Comparison of ENCODE assay signal across 8 cellular contexts in genomic region chr12:114662512-114663177, GRCh38. TPM values are rescaled to one million over a fixed set of nuclear protein-coding genes. Genes with fewer than 3 reads are reported as not detected.
DNase-seq lines count a peak whose midpoint lies in the region; ATAC-seq and TF ChIP-seq lines count a peak whose summit lies in the region.

No MANE protein-coding gene starts in this region.

- intact Hi-C loops in lower leg skin (cut with DNase I; ENCODE audit: low total_unique reads), result loop anchor here (10.0 kb wide), 1 partner anchor 972 kb away; no protein-coding TSS in a partner anchor

- 0 to 4% methylated on average over 3 of the region's 3 CpGs for WGBS in lower leg skin, 2 donors

- no peak for TF ChIP-seq POLR2A in lower leg skin (IDR thresholded peaks at IDR 0.05)

- H3K4me3 ChIP-seq in coronary artery (no peak overlapping the region), lower leg skin (ENCODE audit: low read depth, poor library complexity, severe bottlenecking) (no peak overlapping the region)

- DNase-seq in SIG-M5 treated with dmso at 0.1 percent for 504 hours (lab: John Stamatoyannopoulos, UW; ENCODE audit: unreplicated experiment), result peak; percentile 64
- no peak for DNase-seq in SIG-M5 (lab: John Stamatoyannopoulos, UW)
- DNase-seq in NCI-H2171 treated with DMSO at 0.1 percent for 48 hours (lab: John Stamatoyannopoulos, UW), result peak; percentile 30
- DNase-seq in activated CD4-positive, alpha-beta T cell treated with anti-CD3 and anti-CD28 coated beads for 4 hours, result peak; percentile 30 to 58
- no peak for DNase-seq in coronary artery (ENCODE audit: low spot score)
- DNase-seq in lower leg skin (ENCODE audit: low spot score in 2 of 2), result peak; percentile 80 to 97
- peak; percentile 41 for DNase-seq in stimulated activated CD8-positive, alpha-beta memory T cell treated with anti-CD3 and anti-CD28 coated beads, Interleukin-12 subunit alpha, Interleukin-12 subunit beta, amount 100 ng/mL, for 1 hour (ENCODE audit: low read depth)

- no peak for ATAC-seq in HG02678 (IDR thresholded peaks at IDR 0.05; ENCODE audit: unreplicated experiment)

- H3K27ac ChIP-seq in coronary artery, result no peak overlapping the region

- TF ChIP-seq CTCF in coronary artery (IDR thresholded peaks at IDR 0.05) (peak; percentile 79), lower leg skin (IDR thresholded peaks at IDR 0.05) (peak in 1 of 3 donors; percentile 94)

RNA-seq across cellular contexts. Expression of gene TBX3, which starts 21.3 kb away (rescaled TPM):
- 10 to 100 TPM; 15.2 to 48.1 (median 35.4) TPM for total RNA-seq in lower leg skin

Comparison
In these comparisons a context has a peak if more than half of its experiments do, and no peak if none do; other contexts are left out.
1. DNase-seq: peak in SIG-M5 treated with dmso at 0.1 percent for 504 hours (single experiment), NCI-H2171 treated with DMSO at 0.1 percent for 48 hours (single experiment), activated CD4-positive, alpha-beta T cell treated with anti-CD3 and anti-CD28 coated beads for 4 hours (2 of 2), lower leg skin (2 of 2) and stimulated activated CD8-positive, alpha-beta memory T cell treated with anti-CD3 and anti-CD28 coated beads, Interleukin-12 subunit alpha, Interleukin-12 subunit beta, amount 100 ng/mL, for 1 hour (single experiment); none in SIG-M5 (single experiment) and coronary artery (single experiment).